Comparison of ENCODE assay signal across 19 cellular contexts in the genomic region with DNA sequence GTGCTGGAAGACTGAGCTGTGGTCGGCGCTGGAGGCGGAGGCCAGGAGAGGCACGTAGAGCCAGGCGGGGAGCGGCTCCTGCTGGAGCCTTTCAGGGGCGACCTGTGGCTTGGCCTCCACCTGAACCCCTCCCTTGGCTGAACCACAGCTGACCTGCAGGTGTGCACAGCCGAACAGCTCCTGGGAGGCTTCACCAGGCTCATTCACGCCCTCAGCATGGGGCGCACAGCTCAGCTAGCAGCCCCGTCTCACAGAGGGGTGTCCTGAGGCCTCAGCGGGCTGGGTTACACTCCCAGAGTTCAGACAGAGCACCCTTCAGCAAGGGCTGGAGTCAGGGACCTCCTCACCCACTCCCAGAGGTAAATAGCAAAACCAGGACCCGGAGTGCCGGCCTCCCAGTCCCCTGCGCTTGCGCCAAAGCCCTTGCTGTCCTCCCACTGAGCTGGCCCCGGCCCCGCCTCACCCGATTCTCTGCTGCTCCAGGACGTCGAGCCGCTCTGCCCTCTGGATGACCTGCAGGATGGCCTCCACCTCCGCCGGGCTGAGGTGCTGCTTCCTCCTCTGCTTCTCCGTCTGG. TPM values are rescaled to one million over a fixed set of nuclear protein-coding genes. Genes with fewer than 3 reads are reported as not detected.
DNase-seq lines count a peak whose midpoint lies in the region; ATAC-seq and TF ChIP-seq lines count a peak whose summit lies in the region.
"Had no signal": no experiment of that assay in that cellular context is flagged by ENCODE, and none has a peak within 500 bp of the region (broad histone marks: within the 10 kb centered on the region; RNA-seq: fewer than 3 reads in every experiment).

No MANE protein-coding gene starts in this region.

- peak; percentile 78 for ATAC-seq in sciatic nerve
- ATAC-seq in activated T-helper 17 cell treated with anti-CD3 and anti-CD28 coated beads, Interleukin-2, amount 50 U/mL, for 72 hours (replicated peaks): no peak
- ATAC-seq: gastrocnemius medialis, mucosa of descending colon had no signal

- DNase-seq in WERI-Rb-1 (peak; percentile 93), islet precursor cell (peak; percentile 84), sciatic nerve (ENCODE audit: low spot score) (peak; percentile 66), erythroblast (lab: John Stamatoyannopoulos, UW) (no peak), cerebellar nuclear complex (lab: John Stamatoyannopoulos, UW) (no peak)
- DNase-seq: activated CD4-positive, alpha-beta memory T cell treated with anti-CD3 and anti-CD28 coated beads for 36 hours; activated T-cell treated with anti-CD3 and anti-CD28 coated beads, Interleukin-2, amount 50 U/mL, for 48 hours; gastrocnemius medialis; MG63; NCI-H2081; NCI-H526 treated with DMSO at 0.1 percent for 48 hours; occipital lobe; PC-9 had no signal

- peaks cover 28% of the 10 kb centered on the region for H3K27me3 ChIP-seq in HUES6 (ENCODE audit: control insufficient read depth, insufficient read depth, low read length)
- H3K27me3 ChIP-seq in WERI-Rb-1 (ENCODE audit: insufficient read depth, low read depth, severe bottlenecking): no peaks in the 10 kb centered on the region
- H3K27me3 ChIP-seq: BLaER1, gastrocnemius medialis, MG63 had no signal

- H3K27me3 Mint-ChIP-seq in activated T-helper 17 cell treated with anti-CD3 and anti-CD28 coated beads, Interleukin-2, amount 50 U/mL, for 72 hours: no peaks in the 10 kb centered on the region
- H3K27me3 Mint-ChIP-seq: activated CD4-positive, alpha-beta memory T cell treated with anti-CD3 and anti-CD28 coated beads for 36 hours had no signal

- no peaks in the 10 kb centered on the region for H3K9me3 ChIP-seq in HUES6 (ENCODE audit: control insufficient read depth, insufficient read depth, low read depth, low read length)
- no peaks in the 10 kb centered on the region for H3K9me3 ChIP-seq in WERI-Rb-1 (ENCODE audit: severe bottlenecking)
- H3K9me3 ChIP-seq: gastrocnemius medialis, HAP-1, MG63, mucosa of descending colon, thoracic aorta had no signal

- no peaks in the 10 kb centered on the region for H3K36me3 Mint-ChIP-seq in activated T-helper 17 cell treated with anti-CD3 and anti-CD28 coated beads, Interleukin-2, amount 50 U/mL, for 72 hours (ENCODE audit: low read depth)
- H3K36me3 Mint-ChIP-seq: activated CD4-positive, alpha-beta memory T cell treated with anti-CD3 and anti-CD28 coated beads for 36 hours had no signal

- TF ChIP-seq CTCF in WERI-Rb-1 (IDR thresholded peaks at IDR 0.05; ENCODE audit: low read depth, low read length): no peak

- H3K27ac ChIP-seq in HUES6 (ENCODE audit: low read depth, low read length) (no peak overlapping the region), WERI-Rb-1 (peak overlapping the region; percentile 67)
- H3K27ac ChIP-seq: BLaER1, gastrocnemius medialis, PC-9, thoracic aorta had no signal

- H3K9ac ChIP-seq in HUES6 (ENCODE audit: low read length): no peak overlapping the region
- H3K9ac ChIP-seq: BLaER1 had no signal

- peak overlapping the region; percentile 3; the same call in 1 of the 2 replicates for H3K4me3 ChIP-seq in HUES6 (ENCODE audit: low read depth, low read length)
- H3K4me3 ChIP-seq in WERI-Rb-1 (ENCODE audit: low read depth, low read length): no peak overlapping the region
- H3K4me3 ChIP-seq: BLaER1, gastrocnemius medialis, HAP-1, MG63, mucosa of descending colon, PC-9, thoracic aorta had no signal

- H3K36me3 ChIP-seq in HUES6 (ENCODE audit: control insufficient read depth, insufficient read depth, low read length) (no peaks in the 10 kb centered on the region), WERI-Rb-1 (peaks cover 19% of the 10 kb centered on the region)
- H3K36me3 ChIP-seq: HAP-1, MG63, thoracic aorta had no signal

- no peaks in the 10 kb centered on the region for H3K4me1 Mint-ChIP-seq in activated T-helper 17 cell treated with anti-CD3 and anti-CD28 coated beads, Interleukin-2, amount 50 U/mL, for 72 hours

- H3K9me3 Mint-ChIP-seq in activated T-helper 17 cell treated with anti-CD3 and anti-CD28 coated beads, Interleukin-2, amount 50 U/mL, for 72 hours: no peaks in the 10 kb centered on the region
- H3K9me3 Mint-ChIP-seq: activated CD4-positive, alpha-beta memory T cell treated with anti-CD3 and anti-CD28 coated beads for 36 hours had no signal

- TF ChIP-seq POLR2A in erythroblast (IDR thresholded peaks at IDR 0.05; ENCODE audit: low read length): no peak

- H3K4me3 Mint-ChIP-seq in activated T-helper 17 cell treated with anti-CD3 and anti-CD28 coated beads, Interleukin-2, amount 50 U/mL, for 72 hours: no peak overlapping the region
- H3K4me3 Mint-ChIP-seq: activated CD4-positive, alpha-beta memory T cell treated with anti-CD3 and anti-CD28 coated beads for 36 hours had no signal

- H3K4me1 ChIP-seq in HUES6 (ENCODE audit: control insufficient read depth, insufficient read depth, low read length): peaks cover 21% of the 10 kb centered on the region
- H3K4me1 ChIP-seq: gastrocnemius medialis, HAP-1 had no signal

- no peak overlapping the region for H3K27ac Mint-ChIP-seq in activated T-helper 17 cell treated with anti-CD3 and anti-CD28 coated beads, Interleukin-2, amount 50 U/mL, for 72 hours
- H3K27ac Mint-ChIP-seq: activated CD4-positive, alpha-beta memory T cell treated with anti-CD3 and anti-CD28 coated beads for 36 hours had no signal

- intact Hi-C loops in sciatic nerve (cut with DNase I): no loop called here

RNA-seq across cellular contexts. Expression of gene RPH3AL, which starts 31.7 kb away (rescaled TPM):
- 19.0 TPM for total RNA-seq in sciatic nerve
- 1 to 10 TPM; 1.9 to 2.5 TPM for total RNA-seq in activated T-helper 17 cell treated with anti-CD3 and anti-CD28 coated beads, Interleukin-2, amount 50 U/mL, for 72 hours

Comparison
In these comparisons a context has a peak if more than half of its experiments do, and no peak if none do; other contexts are left out.
1. DNase-seq: peak in WERI-Rb-1 (single experiment), islet precursor cell (single experiment) and sciatic nerve (single experiment); none in erythroblast (0 of 2) and cerebellar nuclear complex (0 of 2).